Comparison of ENCODE assay signal across 21 cellular contexts in genomic region chr3:177162742-177163141, GRCh38.
"Had no signal": no experiment of that assay in that cellular context is flagged by ENCODE, and none has a peak within 500 bp of the region (broad histone marks: within the 10 kb centered on the region; RNA-seq: fewer than 3 reads in every experiment).

No MANE protein-coding gene starts in this region.

- H3K9me3 ChIP-seq: SK-N-SH had no signal

- DNase-seq: activated CD4-positive, alpha-beta memory T cell treated with anti-CD3 and anti-CD28 coated beads for 36 hours; activated CD4-positive, alpha-beta T cell treated with anti-CD3 and anti-CD28 coated beads for 48 hours; activated effector memory CD4-positive, alpha-beta T cell treated with anti-CD3 and anti-CD28 coated beads, Interleukin-2, amount 50 U/mL, for 16 hours; activated naive CD4-positive, alpha-beta T cell treated with anti-CD3 and anti-CD28 coated beads, Interleukin-2, amount 10 ng/mL, durations not matched to agents 7 days and 5 days; activated T-cell treated with anti-CD3 and anti-CD28 coated beads, Interleukin-2, amount 50 U/mL, for 72 hours; anterior cingulate cortex; effector CD8-positive, alpha-beta T cell; foreskin melanocyte; kidney glomerular epithelial cell; mesenchymal stem cell; naive B cell; retina; SK-N-SH; stimulated activated CD4-positive, alpha-beta T cell treated with anti-CD3 and anti-CD28 coated beads, Interleukin-12 subunit alpha, Interleukin-12 subunit beta, amount 100 ng/mL, for 4 hours; stimulated activated CD4-positive, alpha-beta T cell treated with anti-CD3 and anti-CD28 coated beads, Interleukin-4, amount 100 ng/mL, for 4 hours; stimulated activated naive CD8-positive, alpha-beta T cell treated with anti-CD3 and anti-CD28 coated beads, Interleukin-15, Interleukin-2, amounts not matched to agents 100 U/mL and 50 U/mL, for 24 hours; T-helper 1 cell; T1000 had no signal

- H3K9ac ChIP-seq: SK-N-SH had no signal

- H3K27ac ChIP-seq: hepatocyte had no signal

- H3K4me3 Mint-ChIP-seq: activated CD4-positive, alpha-beta memory T cell treated with anti-CD3 and anti-CD28 coated beads for 36 hours; activated naive CD4-positive, alpha-beta T cell treated with anti-CD3 and anti-CD28 coated beads, Interleukin-2, amount 10 ng/mL, durations not matched to agents 7 days and 5 days; activated T-cell treated with anti-CD3 and anti-CD28 coated beads, Interleukin-2, amount 50 U/mL, for 72 hours; brain; dendritic cell treated with granulocyte-macrophage colony-stimulating factor and Interleukin-4, amounts not matched to agents 40 ng/mL and 50 ng/mL, for 4 days had no signal

- H3K4me3 ChIP-seq: hepatocyte had no signal

- H3K27me3 Mint-ChIP-seq: activated CD4-positive, alpha-beta memory T cell treated with anti-CD3 and anti-CD28 coated beads for 36 hours; activated naive CD4-positive, alpha-beta T cell treated with anti-CD3 and anti-CD28 coated beads, Interleukin-2, amount 10 ng/mL, durations not matched to agents 7 days and 5 days; brain; dendritic cell treated with granulocyte-macrophage colony-stimulating factor and Interleukin-4, amounts not matched to agents 40 ng/mL and 50 ng/mL, for 4 days; naive B cell had no signal

- H2AFZ ChIP-seq: hepatocyte had no signal

- H3K4me2 ChIP-seq: hepatocyte, SK-N-SH had no signal

- H3K27ac Mint-ChIP-seq: activated CD4-positive, alpha-beta memory T cell treated with anti-CD3 and anti-CD28 coated beads for 36 hours; activated naive CD4-positive, alpha-beta T cell treated with anti-CD3 and anti-CD28 coated beads, Interleukin-2, amount 10 ng/mL, durations not matched to agents 7 days and 5 days; dendritic cell treated with granulocyte-macrophage colony-stimulating factor and Interleukin-4, amounts not matched to agents 40 ng/mL and 50 ng/mL, for 4 days had no signal

- H3K27me3 ChIP-seq: hepatocyte had no signal

- ATAC-seq: activated T-cell treated with anti-CD3 and anti-CD28 coated beads, Interleukin-2, amount 50 U/mL, for 72 hours; stimulated activated naive CD8-positive, alpha-beta T cell treated with anti-CD3 and anti-CD28 coated beads, Interleukin-15, Interleukin-2, amounts not matched to agents 100 U/mL and 50 U/mL, for 24 hours had no signal
